1 cellular context compared by ENCODE assay signal in genomic region chr1:162475539-162476185, GRCh38.
TF ChIP-seq lines count a peak whose summit lies in the region.

No MANE protein-coding gene starts in this region.

TF ChIP-seq in GM23338, 12 proteins besides CTCF, POLR2A, EP300 and RAD21 (continued from another document):
- TF ChIP-seq ZNF462 (CRISPR knock-in tag; IDR thresholded peaks at IDR 0.05): no peak
